In genomic region chr21:37149411-37149810, GRCh38 we compare ENCODE assay signal across 20 cellular contexts.
DNase-seq lines count a peak whose midpoint lies in the region; ATAC-seq and TF ChIP-seq lines count a peak whose summit lies in the region.
"Had no signal": no experiment of that assay in that cellular context is flagged by ENCODE, and none has a peak within 500 bp of the region (broad histone marks: within the 10 kb centered on the region; RNA-seq: fewer than 3 reads in every experiment).

No MANE protein-coding gene starts in this region.

- TF ChIP-seq CTCF in AG04450 (IDR thresholded peaks at IDR 0.05; ENCODE audit: low read depth, low read length) (no peak), HFFc6 (IDR thresholded peaks at IDR 0.05) (no peak), chondrocyte (IDR thresholded peaks at IDR 0.05) (no peak), GM10248 (IDR thresholded peaks at IDR 0.05; ENCODE audit: control extremely low read depth, extremely low read depth, low read depth, missing control alignments) (no peak)

- no peaks in the 10 kb centered on the region for H3K27me3 Mint-ChIP-seq in HFFc6 (ENCODE audit: insufficient read depth)
- H3K27me3 Mint-ChIP-seq in chondrocyte (ENCODE audit: low read depth): no peaks in the 10 kb centered on the region
- no peaks in the 10 kb centered on the region for H3K27me3 Mint-ChIP-seq in activated naive CD8-positive, alpha-beta T cell treated with anti-CD3 and anti-CD28 coated beads for 36 hours
- H3K27me3 Mint-ChIP-seq: memory B cell had no signal

- H3K36me3 Mint-ChIP-seq in HFFc6 (ENCODE audit: low read depth) (peaks cover 47% of the 10 kb centered on the region), chondrocyte (ENCODE audit: low read depth) (peaks cover 57% of the 10 kb centered on the region)
- H3K36me3 Mint-ChIP-seq in activated naive CD8-positive, alpha-beta T cell treated with anti-CD3 and anti-CD28 coated beads for 36 hours: peaks cover 12% of the 10 kb centered on the region

- H3K27ac Mint-ChIP-seq in HFFc6 (peak overlapping the region; percentile 50), chondrocyte (ENCODE audit: unreplicated experiment) (peak overlapping the region; percentile 74)
- no peak overlapping the region for H3K27ac Mint-ChIP-seq in activated naive CD8-positive, alpha-beta T cell treated with anti-CD3 and anti-CD28 coated beads for 36 hours
- H3K27ac Mint-ChIP-seq: memory B cell had no signal

- peaks cover 64% of the 10 kb centered on the region for H3K4me1 Mint-ChIP-seq in HFFc6 (ENCODE audit: low read depth)
- peaks cover 45% of the 10 kb centered on the region for H3K4me1 Mint-ChIP-seq in chondrocyte (ENCODE audit: low read depth)
- H3K4me1 Mint-ChIP-seq in activated naive CD8-positive, alpha-beta T cell treated with anti-CD3 and anti-CD28 coated beads for 36 hours: peaks cover 9% of the 10 kb centered on the region

- H3K9me3 ChIP-seq in AG04450 (ENCODE audit: control insufficient read depth, insufficient read depth, low read length): no peaks in the 10 kb centered on the region
- H3K9me3 ChIP-seq: uterus had no signal

- H3K9me3 Mint-ChIP-seq in HFFc6 (no peaks in the 10 kb centered on the region), chondrocyte (ENCODE audit: low read depth) (no peaks in the 10 kb centered on the region)
- H3K9me3 Mint-ChIP-seq in activated naive CD8-positive, alpha-beta T cell treated with anti-CD3 and anti-CD28 coated beads for 36 hours: no peaks in the 10 kb centered on the region
- H3K9me3 Mint-ChIP-seq: activated naive CD4-positive, alpha-beta T cell treated with anti-CD3 and anti-CD28 coated beads, Interleukin-2, amount 50 U/mL, for 72 hours; memory B cell had no signal

- no peak for ATAC-seq in HG03108 (IDR thresholded peaks at IDR 0.05; ENCODE audit: unreplicated experiment)
- ATAC-seq: activated naive CD4-positive, alpha-beta T cell treated with anti-CD3 and anti-CD28 coated beads, Interleukin-2, amount 50 U/mL, for 72 hours; Panc1 had no signal

- H3K4me3 ChIP-seq in AG04450 (ENCODE audit: low read depth, low read length): no peak overlapping the region
- H3K4me3 ChIP-seq: uterus had no signal

- H3K27ac ChIP-seq in AG04450 (ENCODE audit: low read depth, low read length): no peak overlapping the region

- H3K27me3 ChIP-seq in AG04450 (ENCODE audit: control insufficient read depth, insufficient read depth, low read length): no peaks in the 10 kb centered on the region
- H3K27me3 ChIP-seq: uterus had no signal

- DNase-seq in AG04450 (ENCODE audit: low read depth, low spot score) (peak; percentile 58), HFFc6 (peak; percentile 71), chondrocyte (ENCODE audit: low spot score) (no peak), iris pigment epithelial cell (ENCODE audit: low read depth) (peak; percentile 94), KG1 (lab: John Stamatoyannopoulos, UW) (no peak), GM10248 (ENCODE audit: extremely low spot score) (no peak)
- no peak for DNase-seq in activated naive CD8-positive, alpha-beta T cell treated with anti-CD3 and anti-CD28 coated beads for 36 hours
- DNase-seq: activated CD4-positive, alpha-beta T cell treated with anti-CD3 and anti-CD28 coated beads, Interleukin-2, amount 50 U/mL, for 1 hour; central memory CD4-positive, alpha-beta T cell; GDM1; head of caudate nucleus; islet precursor cell; NCI-H1092 treated with DMSO at 0.1 percent for 48 hours; NCI-H2171; NCI-H774; uterus had no signal

- peak overlapping the region; percentile 14; the same call in 1 of the 2 replicates for H3K4me3 Mint-ChIP-seq in HFFc6
- H3K4me3 Mint-ChIP-seq in chondrocyte (ENCODE audit: unreplicated experiment): no peak overlapping the region
- H3K4me3 Mint-ChIP-seq in activated naive CD8-positive, alpha-beta T cell treated with anti-CD3 and anti-CD28 coated beads for 36 hours: no peak overlapping the region
- H3K4me3 Mint-ChIP-seq: memory B cell had no signal

- POLR2A ChIA-PET in AG04450 (lab: Yijun Ruan, JAX) (no interaction called here), GM10248 (lab: Yijun Ruan, JAX) (no interaction called here)

- CTCF ChIA-PET in AG04450 (lab: Charles Lee): no interaction called here
- CTCF ChIA-PET in GM10248 (lab: Yijun Ruan, JAX): no interaction called here

Comparison
In these comparisons a context has a peak if more than half of its experiments do, and no peak if none do; other contexts are left out.
1. DNase-seq: peak in AG04450 (single experiment), HFFc6 (single experiment) and iris pigment epithelial cell (single experiment); none in chondrocyte (single experiment), activated naive CD8-positive, alpha-beta T cell treated with anti-CD3 and anti-CD28 coated beads for 36 hours (single experiment), KG1 (single experiment) and GM10248 (single experiment).